8 cellular contexts compared by ENCODE assay signal in the genomic region with DNA sequence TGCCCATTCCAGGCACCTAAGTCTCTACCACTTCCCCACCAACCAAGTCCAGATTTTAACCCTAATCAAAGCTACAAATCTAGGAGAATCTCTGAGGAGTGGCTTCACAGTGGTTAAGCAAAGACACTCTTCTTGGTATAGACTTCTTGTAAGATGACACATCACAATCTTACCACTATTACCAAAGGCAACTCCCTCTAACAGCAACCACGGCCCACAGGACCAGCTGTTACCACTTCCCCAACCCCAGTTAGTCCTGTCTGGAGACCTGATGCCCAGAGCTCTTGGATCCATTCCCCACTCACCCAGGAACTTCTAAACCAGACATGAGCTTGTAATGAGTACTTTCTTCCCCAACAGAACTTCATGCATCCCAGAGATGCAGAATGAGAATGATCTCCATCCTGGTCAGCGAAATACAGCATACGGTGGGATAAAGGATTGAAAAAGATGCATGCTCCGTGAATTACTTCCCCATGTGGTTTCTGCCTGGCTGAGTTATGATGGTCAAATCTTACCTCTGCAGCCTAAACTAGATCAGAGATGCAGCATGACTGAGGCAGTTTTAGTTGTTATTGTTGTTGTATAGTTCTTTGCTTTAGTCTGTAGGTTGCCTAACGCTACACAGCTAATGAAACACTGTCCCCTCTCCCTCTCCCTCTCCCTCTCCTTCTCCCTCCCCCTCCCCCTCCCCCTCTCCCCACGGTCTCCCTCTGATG.
DNase-seq lines count a peak whose midpoint lies in the region; ATAC-seq and TF ChIP-seq lines count a peak whose summit lies in the region.

No MANE protein-coding gene starts in this region.

- H3K4me1 Mint-ChIP-seq in CD4-positive, alpha-beta T cell (ENCODE audit: low read depth), result peaks cover 56% of the 10 kb centered on the region

- H3K36me3 Mint-ChIP-seq in CD4-positive, alpha-beta T cell (ENCODE audit: low read depth), result peaks cover 46% of the 10 kb centered on the region

- no peaks in the 10 kb centered on the region for H3K27me3 Mint-ChIP-seq in CD4-positive, alpha-beta T cell

- H3K4me3 ChIP-seq in astrocyte of the cerebellum (ENCODE audit: low read depth, low read length) (no peak overlapping the region), spleen (no peak overlapping the region)

- DNase-seq in CD4-positive, alpha-beta T cell, result no peak
- peak; percentile 47 for DNase-seq in HS-27A (ENCODE audit: low read depth)
- DNase-seq in astrocyte of the cerebellum (ENCODE audit: low read depth), result peak; percentile 33
- DNase-seq in spleen, result peak; percentile 69
- no peak for DNase-seq in foreskin melanocyte
- no peak for DNase-seq in NCI-H1694 treated with DMSO at 0.1 percent for 48 hours (lab: John Stamatoyannopoulos, UW)
- no peak for DNase-seq in NCI-H1105 treated with DMSO at 0.1 percent for 48 hours (lab: John Stamatoyannopoulos, UW)

- H3K9me3 Mint-ChIP-seq in CD4-positive, alpha-beta T cell, result no peaks in the 10 kb centered on the region

- H3K27ac Mint-ChIP-seq in CD4-positive, alpha-beta T cell, result peak overlapping the region; percentile 48

- in situ Hi-C loops in astrocyte of the cerebellum (cut with HindIII; ENCODE audit: low sequenced_read_pairs), result no loop called here

- H3K4me1 ChIP-seq in spleen, result peaks cover 5 to 51% (median 14%) of the 10 kb centered on the region in 6 donors

- WGBS in spleen, 5 donors, result 48 to 70% (median 55%) methylated on average over 5 to 6 of the region's 6 CpGs

- no peak for TF ChIP-seq CTCF in CD4-positive, alpha-beta T cell (IDR thresholded peaks at IDR 0.05)
- no peak for TF ChIP-seq CTCF in astrocyte of the cerebellum (IDR thresholded peaks at IDR 0.05; ENCODE audit: low read depth, low read length, missing control alignments)
- no peak for TF ChIP-seq CTCF in spleen (IDR thresholded peaks at IDR 0.05 in 8 of 11, conservative IDR thresholded peaks at IDR 0.05 in 3 of 11)

- intact Hi-C loops in CD4-positive, alpha-beta T cell (cut with DNase I, micrococcal nuclease), result loop anchor here in 1 of 2 experiments (10.0 kb wide), 1 partner anchor 260 kb away; no protein-coding TSS in a partner anchor
- intact Hi-C loops in spleen (cut with DNase I; ENCODE audit: low total_unique reads), result no loop called here

- no peaks in the 10 kb centered on the region for H3K9me3 ChIP-seq in CD4-positive, alpha-beta T cell (ENCODE audit: control insufficient read depth, low read length)
- no peaks in the 10 kb centered on the region for H3K9me3 ChIP-seq in spleen

- ATAC-seq in CD4-positive, alpha-beta T cell (ENCODE audit: poor library complexity), result peak; percentile 26
- ATAC-seq in GM19395 (IDR thresholded peaks at IDR 0.05; ENCODE audit: unreplicated experiment), result peak; percentile 67

- H3K4me3 Mint-ChIP-seq in CD4-positive, alpha-beta T cell, result no peak overlapping the region

- peaks cover 0 to 15% (median 3%) of the 10 kb centered on the region in 6 donors for H3K36me3 ChIP-seq in spleen

- CTCF ChIA-PET in CD4-positive, alpha-beta T cell (lab: Charles Lee), result no interaction called here

- TF ChIP-seq POLR2A in spleen (IDR thresholded peaks at IDR 0.05), result no peak

- H3K27ac ChIP-seq in CD4-positive, alpha-beta T cell (ENCODE audit: low read depth, low read length), result no peak overlapping the region
- peak overlapping the region in 4 of 8 donors; percentile 27 to 39 (median 30) for H3K27ac ChIP-seq in spleen

- POLR2A ChIA-PET in CD4-positive, alpha-beta T cell (lab: Charles Lee), result no interaction called here

- no peaks in the 10 kb centered on the region for H3K27me3 ChIP-seq in CD4-positive, alpha-beta T cell (ENCODE audit: control insufficient read depth, insufficient read depth, low read length)
- no peaks in the 10 kb centered on the region for H3K27me3 ChIP-seq in spleen (replicated peaks in 1 of 7)

Comparison
In these comparisons a context has a peak if more than half of its experiments do, and no peak if none do; other contexts are left out.
1. DNase-seq: peak in HS-27A (single experiment), astrocyte of the cerebellum (single experiment) and spleen (single experiment); none in CD4-positive, alpha-beta T cell (0 of 10), foreskin melanocyte (single experiment), NCI-H1694 treated with DMSO at 0.1 percent for 48 hours (single experiment) and NCI-H1105 treated with DMSO at 0.1 percent for 48 hours (single experiment).